Comparison of ENCODE assay signal across 5 cellular contexts in genomic region chr3:120544361-120544760, GRCh38.
"Had no signal": no experiment of that assay in that cellular context is flagged by ENCODE, and none has a peak within 500 bp of the region (broad histone marks: within the 10 kb centered on the region; RNA-seq: fewer than 3 reads in every experiment).

No MANE protein-coding gene starts in this region.

- H3K27ac ChIP-seq: HL-60 had no signal

- H3K4me3 ChIP-seq: GM23338 had no signal

- ATAC-seq: GM23338, HepG2 had no signal

- DNase-seq: H9, HCEC 1CT had no signal

- H3K4me2 ChIP-seq: GM23338 had no signal
